In the genomic region with DNA sequence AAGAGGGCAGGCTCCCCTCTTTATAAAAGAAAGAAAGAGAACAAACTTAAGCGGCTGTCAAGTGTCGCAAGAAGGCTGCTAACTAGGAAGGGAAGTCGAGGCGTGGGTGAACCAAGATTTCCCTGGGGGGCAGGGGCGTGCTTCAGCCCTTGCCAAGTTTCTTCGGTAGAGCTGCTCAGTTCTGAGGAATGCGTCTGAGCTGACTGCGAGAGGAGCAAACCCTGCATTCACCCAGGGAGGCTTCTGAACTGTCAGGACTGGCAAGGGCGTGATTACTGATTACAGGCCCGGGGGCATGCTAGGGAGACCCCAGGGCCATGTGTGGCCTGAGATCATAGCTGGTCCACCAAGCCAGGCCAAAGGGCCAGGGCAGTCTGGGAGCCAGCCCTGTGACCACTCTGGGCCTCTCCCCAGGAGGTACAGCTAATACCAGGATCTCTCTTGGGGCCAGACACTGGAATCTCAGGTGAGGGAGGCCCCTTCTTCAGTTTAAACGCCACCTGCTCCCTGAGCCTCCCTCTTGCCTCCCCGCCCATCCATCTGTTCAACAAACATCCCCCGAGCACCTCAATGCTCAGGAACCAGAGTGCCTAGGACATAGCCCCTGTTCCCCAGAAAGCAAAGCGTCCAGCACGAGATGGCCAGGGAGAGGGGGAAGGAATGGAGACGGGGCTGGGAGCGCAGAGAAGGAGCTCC, we compare ENCODE assay signal across 12 cellular contexts. TPM values are rescaled to one million over a fixed set of nuclear protein-coding genes. Genes with fewer than 3 reads are reported as not detected.
DNase-seq lines count a peak whose midpoint lies in the region; ATAC-seq and TF ChIP-seq lines count a peak whose summit lies in the region.
"Had no signal": no experiment of that assay in that cellular context is flagged by ENCODE, and none has a peak within 500 bp of the region (broad histone marks: within the 10 kb centered on the region; RNA-seq: fewer than 3 reads in every experiment).

No MANE protein-coding gene starts in this region.

- no peaks in the 10 kb centered on the region for H3K79me2 ChIP-seq in GM23248 (ENCODE audit: insufficient read depth)

- H3K9me3 Mint-ChIP-seq in T-cell = no peaks in the 10 kb centered on the region
- H3K9me3 Mint-ChIP-seq: activated CD4-positive, alpha-beta memory T cell treated with anti-CD3 and anti-CD28 coated beads, Interleukin-2, amount 10 ng/mL, durations not matched to agents 7 days and 5 days had no signal

- TF ChIP-seq CTCF in sigmoid colon (IDR thresholded peaks at IDR 0.05) = no peak

- DNase-seq in GM23248 (peak; percentile 55), T-cell (no peak), Right ventricle myocardium inferior (ENCODE audit: missing footprints) (peak; percentile 64), sigmoid colon (peak; percentile 64), T-helper 9 cell (no peak), COLO829 (ENCODE audit: low spot score) (no peak)
- DNase-seq: activated CD4-positive, alpha-beta memory T cell treated with anti-CD3 and anti-CD28 coated beads, Interleukin-2, amount 10 ng/mL, durations not matched to agents 7 days and 5 days; NCI-H1105 treated with DMSO at 0.1 percent for 48 hours; stimulated activated CD4-positive, alpha-beta T cell treated with anti-CD3 and anti-CD28 coated beads, Interleukin-2, amount 100 ng/mL, for 24 hours had no signal

- H3K27me3 ChIP-seq in GM23248 (replicated peaks; ENCODE audit: insufficient read depth) (0 out of 2 replicates have a peak, but pooled peaks cover 4% of the 10 kb centered on the region), sigmoid colon (peaks cover 0 to 24% (median 9%) of the 10 kb centered on the region in 3 donors)
- H3K27me3 ChIP-seq: body of pancreas had no signal

- POLR2A ChIA-PET in T-cell (lab: Charles Lee) = no interaction called here

- intact Hi-C loops in Right ventricle myocardium inferior (cut with DNase I) = no loop called here
- intact Hi-C loops in sigmoid colon (cut with DNase I) = no loop called here

- in situ Hi-C loops in GM23248 (cut with MboI) = no loop called here

- no peak overlapping the region for H3K27ac ChIP-seq in GM23248
- no peak overlapping the region for H3K27ac ChIP-seq in sigmoid colon

- no peak overlapping the region for H3K4me2 ChIP-seq in GM23248 (ENCODE audit: unreplicated experiment)

- no peaks in the 10 kb centered on the region for H3K36me3 Mint-ChIP-seq in T-cell

- H3K9me2 ChIP-seq in GM23248 (ENCODE audit: insufficient read depth) = no peaks in the 10 kb centered on the region

- ATAC-seq in T-cell (replicated peaks in 1 of 4) = no peak
- ATAC-seq in Right ventricle myocardium inferior = peak; percentile 74
- ATAC-seq in GM18867 (IDR thresholded peaks at IDR 0.05; ENCODE audit: unreplicated experiment) = no peak
- ATAC-seq in GM19351 (IDR thresholded peaks at IDR 0.05; ENCODE audit: unreplicated experiment) = no peak
- ATAC-seq: body of pancreas had no signal

- no peak for TF ChIP-seq POLR2A in sigmoid colon (IDR thresholded peaks at IDR 0.05)

- H3K4me3 Mint-ChIP-seq in T-cell = no peak overlapping the region
- H3K4me3 Mint-ChIP-seq: activated CD4-positive, alpha-beta memory T cell treated with anti-CD3 and anti-CD28 coated beads, Interleukin-2, amount 10 ng/mL, durations not matched to agents 7 days and 5 days had no signal

- H3K4me1 Mint-ChIP-seq in T-cell = peaks cover 28 to 47% (median 32%) of the 10 kb centered on the region in 3 donors

- H3K27ac Mint-ChIP-seq in T-cell = peak overlapping the region; percentile 73 to 91
- H3K27ac Mint-ChIP-seq: activated CD4-positive, alpha-beta memory T cell treated with anti-CD3 and anti-CD28 coated beads, Interleukin-2, amount 10 ng/mL, durations not matched to agents 7 days and 5 days had no signal

- H3K9ac ChIP-seq in GM23248 = no peak overlapping the region

- H3K27me3 Mint-ChIP-seq in T-cell = no peaks in the 10 kb centered on the region
- H3K27me3 Mint-ChIP-seq: activated CD4-positive, alpha-beta memory T cell treated with anti-CD3 and anti-CD28 coated beads, Interleukin-2, amount 10 ng/mL, durations not matched to agents 7 days and 5 days had no signal

- H3F3A ChIP-seq in GM23248 (ENCODE audit: insufficient read depth) = no peaks in the 10 kb centered on the region

- H3K4me3 ChIP-seq in GM23248 (no peak overlapping the region), sigmoid colon (no peak overlapping the region)
- H3K4me3 ChIP-seq: body of pancreas had no signal

- CTCF ChIA-PET in T-cell (lab: Charles Lee) = no interaction called here

- no peaks in the 10 kb centered on the region for H4K20me1 ChIP-seq in GM23248 (ENCODE audit: insufficient read depth)

- no peak overlapping the region for H2AFZ ChIP-seq in GM23248

- H3K4me1 ChIP-seq in GM23248 (ENCODE audit: insufficient read depth) = no peaks in the 10 kb centered on the region
- peaks cover 0 to 14% (median 11%) of the 10 kb centered on the region in 4 donors for H3K4me1 ChIP-seq in sigmoid colon
- H3K4me1 ChIP-seq: body of pancreas had no signal

- H3K9me3 ChIP-seq in GM23248 (ENCODE audit: low read depth) (no peaks in the 10 kb centered on the region), sigmoid colon (no peaks in the 10 kb centered on the region)
- H3K9me3 ChIP-seq: body of pancreas had no signal

- TF ChIP-seq EP300 in sigmoid colon (IDR thresholded peaks at IDR 0.05) = no peak

- 48 to 55% methylated on average over 17 of the region's 17 CpGs for WGBS in GM23248 (ENCODE audit: low coverage in 1 of 2, low lambda C conversion rate in 2 of 2, missing lambda C conversion rate in 2 of 2), 2 experiments
- WGBS in sigmoid colon, 2 donors = 65 to 67% methylated on average over 17 of the region's 17 CpGs

- no peaks in the 10 kb centered on the region for H3K36me3 ChIP-seq in GM23248 (ENCODE audit: low read depth)
- no peaks in the 10 kb centered on the region for H3K36me3 ChIP-seq in sigmoid colon

RNA-seq across cellular contexts. Expression of a gene that starts 30.9 kb away (rescaled TPM):
- 0.89 and 2.4 TPM in 2 replicates for total RNA-seq in GM23248 (2014; rRNA removed; shearing (Covaris generic))
- 0.16 and 0.30 TPM in 2 replicates for polyA plus RNA-seq in GM23248 (2016; fragmentation: Nextera tagmentation; extraction: Ambion mirVana)
- total RNA-seq in T-cell = 10 to 100 TPM in 4 of 5 donors, 1 to 10 TPM in 1; 8.8 to 34.4 (median 23.8) TPM
- total RNA-seq in Right ventricle myocardium inferior = 0.41 TPM
- total RNA-seq in sigmoid colon = 1 to 10 TPM in 3 of 4 donors, under 1 TPM in 1; 0.49 to 3.0 (median 2.4) TPM
- polyA plus RNA-seq in sigmoid colon = 1 to 10 TPM in 1 of 3 donors, under 1 TPM in 1, not detected in 1; 0.60 to 2.1 TPM

Comparison
In these comparisons a context has a peak if more than half of its experiments do, and no peak if none do; other contexts are left out.
1. DNase-seq: peak in GM23248 (single experiment), Right ventricle myocardium inferior (single experiment) and sigmoid colon (single experiment); none in T-cell (0 of 34), T-helper 9 cell (single experiment) and COLO829 (single experiment).